ENCODE assay signal across 26 cellular contexts in the genomic region with DNA sequence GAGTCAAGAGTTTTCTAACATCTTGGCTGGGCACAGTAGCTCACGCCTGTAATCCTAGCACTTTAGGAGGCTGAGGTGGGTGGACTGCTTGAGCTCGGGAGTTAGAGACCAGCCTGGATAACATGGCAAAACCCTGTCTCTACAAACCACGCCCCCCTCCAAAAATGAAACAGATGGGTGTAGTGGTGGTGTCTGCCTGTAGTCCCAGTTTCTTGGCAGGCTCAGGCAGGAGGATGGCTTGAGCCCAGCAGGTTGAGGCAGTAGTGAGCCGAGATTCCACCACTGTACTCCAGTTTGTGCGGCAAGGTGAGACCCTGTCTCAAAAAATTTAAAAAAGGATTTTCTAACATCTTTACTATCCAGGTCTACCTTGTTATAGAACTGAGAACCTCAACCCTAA. TPM values are rescaled to one million over a fixed set of nuclear protein-coding genes. Genes with fewer than 3 reads are reported as not detected.
DNase-seq lines count a peak whose midpoint lies in the region; ATAC-seq and TF ChIP-seq lines count a peak whose summit lies in the region.
"Had no signal": no experiment of that assay in that cellular context is flagged by ENCODE, and none has a peak within 500 bp of the region (broad histone marks: within the 10 kb centered on the region; RNA-seq: fewer than 3 reads in every experiment).

No MANE protein-coding gene starts in this region.

- CTCF ChIA-PET in activated CD8-positive, alpha-beta T cell treated with anti-CD3 and anti-CD28 coated beads, Interleukin-2, amount 10 ng/mL, durations not matched to agents 7 days and 5 days (lab: Charles Lee), result no interaction called here
- CTCF ChIA-PET in activated CD8-positive, alpha-beta T cell treated with anti-CD3 and anti-CD28 coated beads for 36 hours (lab: Charles Lee), result interaction anchor here (2.0 kb wide), 1 partner anchor 79 kb away, joined by 7 read pairs; no protein-coding TSS in a partner anchor
- CTCF ChIA-PET in Panc1 (lab: Charles Lee), result no interaction called here

- DNase-seq in activated CD8-positive, alpha-beta T cell treated with anti-CD3 and anti-CD28 coated beads, Interleukin-2, amount 10 ng/mL, durations not matched to agents 7 days and 5 days, result no peak
- DNase-seq in activated CD8-positive, alpha-beta T cell treated with anti-CD3 and anti-CD28 coated beads for 36 hours, result no peak
- DNase-seq in ELF-1 (ENCODE audit: low read depth, low spot score) (peak; percentile 14), Panc1 (ENCODE audit: low read depth, low spot score) (no peak), left ventricle myocardium superior (peak; percentile 48), gastrocnemius medialis (no peak), EL (no peak)
- DNase-seq in stimulated activated CD4-positive, alpha-beta T cell treated with anti-CD3 and anti-CD28 coated beads, Interleukin-12 subunit alpha, Interleukin-12 subunit beta, amount 100 ng/mL, for 4 hours, result no peak
- DNase-seq: activated CD4-positive, alpha-beta T cell treated with anti-CD3 and anti-CD28 coated beads for 48 hours; activated CD8-positive, alpha-beta memory T cell treated with anti-CD3 and anti-CD28 coated beads, Interleukin-2, amount 50 U/mL, for 48 hours; activated naive CD8-positive, alpha-beta T cell treated with anti-CD3 and anti-CD28 coated beads, Interleukin-2, amount 50 U/mL, for 24 hours; COR-L47; effector memory CD4-positive, alpha-beta T cell; mesenchymal stem cell; naive thymus-derived CD8-positive, alpha-beta T cell; NCI-H187 treated with DMSO at 0.1 percent for 48 hours; NCI-H226; retina; spleen; stimulated activated CD4-positive, alpha-beta T cell treated with anti-CD3 and anti-CD28 coated beads, Interleukin-4, amount 100 ng/mL, for 4 hours; T-helper 17 cell; transverse colon had no signal

- H3K9me3 Mint-ChIP-seq in activated CD8-positive, alpha-beta T cell treated with anti-CD3 and anti-CD28 coated beads, Interleukin-2, amount 10 ng/mL, durations not matched to agents 7 days and 5 days (ENCODE audit: insufficient read depth), result no peaks in the 10 kb centered on the region
- no peaks in the 10 kb centered on the region for H3K9me3 Mint-ChIP-seq in activated CD8-positive, alpha-beta T cell treated with anti-CD3 and anti-CD28 coated beads for 36 hours
- H3K9me3 Mint-ChIP-seq: activated naive CD8-positive, alpha-beta T cell treated with anti-CD3 and anti-CD28 coated beads, Interleukin-2, amount 50 U/mL, for 24 hours; naive thymus-derived CD8-positive, alpha-beta T cell had no signal

- H3K36me3 Mint-ChIP-seq in activated CD8-positive, alpha-beta T cell treated with anti-CD3 and anti-CD28 coated beads, Interleukin-2, amount 10 ng/mL, durations not matched to agents 7 days and 5 days (ENCODE audit: low read depth), result peaks cover 60% of the 10 kb centered on the region
- H3K36me3 Mint-ChIP-seq in activated CD8-positive, alpha-beta T cell treated with anti-CD3 and anti-CD28 coated beads for 36 hours (ENCODE audit: low read depth), result peaks cover 65% of the 10 kb centered on the region

- no peak for TF ChIP-seq CTCF in activated CD8-positive, alpha-beta T cell treated with anti-CD3 and anti-CD28 coated beads for 36 hours (IDR thresholded peaks at IDR 0.05)
- no peak for TF ChIP-seq CTCF in Panc1 (IDR thresholded peaks at IDR 0.05)
- TF ChIP-seq CTCF in gastrocnemius medialis (IDR thresholded peaks at IDR 0.05 in 4 of 5, conservative IDR thresholded peaks at IDR 0.05 in 1 of 5), result no peak

- H3K27ac ChIP-seq in Panc1 (ENCODE audit: low read length) (no peak overlapping the region), gastrocnemius medialis (no peak overlapping the region)
- H3K27ac ChIP-seq: A549, BLaER1, KMS-11, transverse colon had no signal

- H3K4me3 Mint-ChIP-seq in activated CD8-positive, alpha-beta T cell treated with anti-CD3 and anti-CD28 coated beads, Interleukin-2, amount 10 ng/mL, durations not matched to agents 7 days and 5 days, result no peak overlapping the region
- no peak overlapping the region for H3K4me3 Mint-ChIP-seq in activated CD8-positive, alpha-beta T cell treated with anti-CD3 and anti-CD28 coated beads for 36 hours
- H3K4me3 Mint-ChIP-seq: activated naive CD8-positive, alpha-beta T cell treated with anti-CD3 and anti-CD28 coated beads, Interleukin-2, amount 50 U/mL, for 24 hours; naive thymus-derived CD8-positive, alpha-beta T cell; T-helper 17 cell had no signal

- H3K27me3 ChIP-seq in Panc1 (ENCODE audit: control insufficient read depth, insufficient read depth, low read length), result no peaks in the 10 kb centered on the region
- H3K27me3 ChIP-seq in gastrocnemius medialis, result no peaks in the 10 kb centered on the region
- H3K27me3 ChIP-seq: BLaER1, spleen, transverse colon had no signal

- H3K36me3 ChIP-seq in Panc1 (ENCODE audit: control insufficient read depth, insufficient read depth, low read length) (peaks cover 43% of the 10 kb centered on the region), gastrocnemius medialis (peaks cover 0 to 55% of the 10 kb centered on the region in 2 donors)

- no peak overlapping the region for H3K27ac Mint-ChIP-seq in activated CD8-positive, alpha-beta T cell treated with anti-CD3 and anti-CD28 coated beads, Interleukin-2, amount 10 ng/mL, durations not matched to agents 7 days and 5 days
- H3K27ac Mint-ChIP-seq in activated CD8-positive, alpha-beta T cell treated with anti-CD3 and anti-CD28 coated beads for 36 hours, result no peak overlapping the region
- H3K27ac Mint-ChIP-seq: T-helper 17 cell had no signal

- H3K27me3 Mint-ChIP-seq in activated CD8-positive, alpha-beta T cell treated with anti-CD3 and anti-CD28 coated beads, Interleukin-2, amount 10 ng/mL, durations not matched to agents 7 days and 5 days (ENCODE audit: low read depth), result no peaks in the 10 kb centered on the region
- no peaks in the 10 kb centered on the region for H3K27me3 Mint-ChIP-seq in activated CD8-positive, alpha-beta T cell treated with anti-CD3 and anti-CD28 coated beads for 36 hours
- H3K27me3 Mint-ChIP-seq: activated naive CD8-positive, alpha-beta T cell treated with anti-CD3 and anti-CD28 coated beads, Interleukin-2, amount 50 U/mL, for 24 hours; naive thymus-derived CD8-positive, alpha-beta T cell; T-helper 17 cell had no signal

- no peak for TF ChIP-seq POLR2A in gastrocnemius medialis (IDR thresholded peaks at IDR 0.05)

- intact Hi-C loops in activated CD8-positive, alpha-beta T cell treated with anti-CD3 and anti-CD28 coated beads for 36 hours (cut with micrococcal nuclease), result no loop called here
- intact Hi-C loops in Panc1 (cut with micrococcal nuclease; ENCODE audit: unreplicated experiment), result no loop called here
- intact Hi-C loops in left ventricle myocardium superior (cut with micrococcal nuclease), result no loop called here
- intact Hi-C loops in gastrocnemius medialis (cut with DNase I; ENCODE audit: low total_unique reads), result no loop called here

- H3K9me3 ChIP-seq in Panc1 (ENCODE audit: control insufficient read depth, insufficient read depth, low read depth, low read length) (no peaks in the 10 kb centered on the region), gastrocnemius medialis (no peaks in the 10 kb centered on the region)
- H3K9me3 ChIP-seq: A549, BLaER1, spleen, transverse colon had no signal

- TSS peak; percentile 16 for BruUV-seq in Panc1 (replicated peaks; lab: Mats Ljungman, UMichigan)

- H3K4me3 ChIP-seq in Panc1 (ENCODE audit: low read depth in 2 of 2, low read length in 2 of 2) (no peak overlapping the region), gastrocnemius medialis (no peak overlapping the region)
- H3K4me3 ChIP-seq: A549, BLaER1, spleen, transverse colon had no signal

- H3K4me1 Mint-ChIP-seq in activated CD8-positive, alpha-beta T cell treated with anti-CD3 and anti-CD28 coated beads, Interleukin-2, amount 10 ng/mL, durations not matched to agents 7 days and 5 days (ENCODE audit: low read depth), result peaks cover 22% of the 10 kb centered on the region
- H3K4me1 Mint-ChIP-seq in activated CD8-positive, alpha-beta T cell treated with anti-CD3 and anti-CD28 coated beads for 36 hours (ENCODE audit: low read depth), result peaks cover 26% of the 10 kb centered on the region

- peak; percentile 39 for ATAC-seq in activated CD8-positive, alpha-beta T cell treated with anti-CD3 and anti-CD28 coated beads, Interleukin-2, amount 10 ng/mL, durations not matched to agents 7 days and 5 days
- ATAC-seq in activated CD8-positive, alpha-beta T cell treated with anti-CD3 and anti-CD28 coated beads for 36 hours, result no peak
- ATAC-seq in Panc1, result no peak
- ATAC-seq in left ventricle myocardium superior, result peak; percentile 69
- no peak for ATAC-seq in gastrocnemius medialis
- ATAC-seq: activated naive CD8-positive, alpha-beta T cell treated with anti-CD3 and anti-CD28 coated beads, Interleukin-2, amount 50 U/mL, for 24 hours; esophagus mucosa; naive thymus-derived CD8-positive, alpha-beta T cell; T-helper 17 cell had no signal

- POLR2A ChIA-PET in activated CD8-positive, alpha-beta T cell treated with anti-CD3 and anti-CD28 coated beads, Interleukin-2, amount 10 ng/mL, durations not matched to agents 7 days and 5 days (lab: Charles Lee), result no interaction called here
- POLR2A ChIA-PET in activated CD8-positive, alpha-beta T cell treated with anti-CD3 and anti-CD28 coated beads for 36 hours (lab: Charles Lee), result interaction anchor here (1.0 kb wide), 1 partner anchor 16 kb away, joined by 5 read pairs; no protein-coding TSS in a partner anchor
- POLR2A ChIA-PET in Panc1 (lab: Charles Lee), result no interaction called here

- H3K4me1 ChIP-seq in Panc1 (ENCODE audit: control insufficient read depth, insufficient read depth, low read length), result no peaks in the 10 kb centered on the region
- H3K4me1 ChIP-seq in gastrocnemius medialis, result no peaks in the 10 kb centered on the region
- H3K4me1 ChIP-seq: A549, transverse colon had no signal

- in situ Hi-C loops in Panc1 (cut with HindIII; ENCODE audit: low pct_unique_long_range_greater_than_20kb, low sequenced_read_pairs) (no loop called here), gastrocnemius medialis (cut with MboI; ENCODE audit: low sequenced_read_pairs in 4 of 4) (loop anchor here in 1 of 4 donors (25.0 kb wide), 1 partner anchor 165 kb away; no protein-coding TSS in a partner anchor)

RNA-seq across cellular contexts. Expression of a gene that starts 22.0 kb away (rescaled TPM):
- 1 to 10 TPM; 6.2 TPM for total RNA-seq in activated CD8-positive, alpha-beta T cell treated with anti-CD3 and anti-CD28 coated beads, Interleukin-2, amount 10 ng/mL, durations not matched to agents 7 days and 5 days
- total RNA-seq in activated CD8-positive, alpha-beta T cell treated with anti-CD3 and anti-CD28 coated beads for 36 hours, result 1 to 10 TPM; 3.2 to 3.8 TPM
- total RNA-seq in Panc1 (2021; ENCODE audit: unreplicated experiment) (9.3 TPM), left ventricle myocardium superior (18.8 TPM), gastrocnemius medialis (10 to 100 TPM; 22.7 to 37.3 (median 27.5) TPM)
- 5.8 TPM for polyA plus RNA-seq in Panc1 (2012; ENCODE audit: insufficient read length)

Comparison
In these comparisons a context has a peak if more than half of its experiments do, and no peak if none do; other contexts are left out.
1. ATAC-seq: peak in activated CD8-positive, alpha-beta T cell treated with anti-CD3 and anti-CD28 coated beads, Interleukin-2, amount 10 ng/mL, durations not matched to agents 7 days and 5 days (single experiment) and left ventricle myocardium superior (single experiment); none in activated CD8-positive, alpha-beta T cell treated with anti-CD3 and anti-CD28 coated beads for 36 hours (single experiment), Panc1 (single experiment) and gastrocnemius medialis (0 of 2).
2. DNase-seq: peak in ELF-1 (single experiment) and left ventricle myocardium superior (single experiment); none in activated CD8-positive, alpha-beta T cell treated with anti-CD3 and anti-CD28 coated beads, Interleukin-2, amount 10 ng/mL, durations not matched to agents 7 days and 5 days (single experiment), activated CD8-positive, alpha-beta T cell treated with anti-CD3 and anti-CD28 coated beads for 36 hours (single experiment), Panc1 (single experiment), stimulated activated CD4-positive, alpha-beta T cell treated with anti-CD3 and anti-CD28 coated beads, Interleukin-12 subunit alpha, Interleukin-12 subunit beta, amount 100 ng/mL, for 4 hours (single experiment), gastrocnemius medialis (0 of 2) and EL (single experiment).